12 cellular contexts compared by ENCODE assay signal in the genomic region with DNA sequence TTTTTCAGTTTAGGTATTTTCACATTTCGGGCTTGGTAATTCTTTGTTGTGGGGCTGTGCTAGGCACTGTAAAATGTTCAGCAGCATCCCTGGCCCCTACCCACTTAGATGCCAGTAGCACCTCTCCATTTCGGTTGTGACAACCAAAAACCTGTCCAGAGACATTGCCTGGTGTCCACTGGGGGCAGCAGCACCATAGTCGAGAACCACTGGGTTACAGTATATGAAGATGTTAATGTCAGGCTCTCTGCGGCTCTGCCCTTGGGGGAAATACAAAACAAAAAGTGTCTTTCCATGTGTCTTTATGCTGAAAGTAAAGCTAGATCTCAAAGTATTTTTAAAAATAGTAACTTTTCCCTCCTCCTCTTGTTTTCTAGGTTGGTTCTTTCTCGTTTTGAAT.
DNase-seq lines count a peak whose midpoint lies in the region; TF ChIP-seq lines count a peak whose summit lies in the region.
"Had no signal": no experiment of that assay in that cellular context is flagged by ENCODE, and none has a peak within 500 bp of the region (broad histone marks: within the 10 kb centered on the region; RNA-seq: fewer than 3 reads in every experiment).

No MANE protein-coding gene starts in this region.

- no peak for TF ChIP-seq POLR2A in thyroid gland (IDR thresholded peaks at IDR 0.05)

- no peak overlapping the region for H3K4ac ChIP-seq in trophoblast cell (ENCODE audit: low read depth, low read length)

- H3K27ac ChIP-seq in trophoblast cell (ENCODE audit: low read depth, low read length) (no peak overlapping the region), thyroid gland (no peak overlapping the region)
- H3K27ac ChIP-seq: BLaER1, skin epidermis had no signal

- no peak overlapping the region for H4K91ac ChIP-seq in trophoblast cell (ENCODE audit: low read depth, low read length)

- DNase-seq in NCI-H82 (lab: John Stamatoyannopoulos, UW) (peak; percentile 21), NCI-H82 treated with DMSO at 0.1 percent for 48 hours (lab: John Stamatoyannopoulos, UW; ENCODE audit: unreplicated experiment) (no peak), LNCaP clone FGC (ENCODE audit: low read depth) (no peak), cerebellar cortex (ENCODE audit: low spot score) (peak; percentile 5), trophoblast cell (peak; percentile 24 to 59), MV-4-11 (lab: John Stamatoyannopoulos, UW) (no peak), thyroid gland (no peak)
- no peak for DNase-seq in activated CD4-positive, alpha-beta T cell treated with anti-CD3 and anti-CD28 coated beads, Interleukin-2, amount 10 ng/mL, durations not matched to agents 7 days and 5 days
- DNase-seq: activated CD8-positive, alpha-beta memory T cell treated with anti-CD3 and anti-CD28 coated beads for 24 hours; NCI-H2107 had no signal

- no peaks in the 10 kb centered on the region for H3K36me3 ChIP-seq in trophoblast cell (ENCODE audit: control insufficient read depth in 1 of 2, insufficient read depth in 2 of 2, low read length in 2 of 2)
- H3K36me3 ChIP-seq in thyroid gland: peaks cover 47 to 50% of the 10 kb centered on the region in 2 donors

- H2BK12ac ChIP-seq in trophoblast cell (ENCODE audit: low read length): no peak overlapping the region

- H3K9me3 ChIP-seq in trophoblast cell (ENCODE audit: insufficient read depth, low read depth, low read length) (no peaks in the 10 kb centered on the region), thyroid gland (no peaks in the 10 kb centered on the region)
- H3K9me3 ChIP-seq: BLaER1 had no signal

- no peaks in the 10 kb centered on the region for H3K4me1 ChIP-seq in trophoblast cell (ENCODE audit: control insufficient read depth in 1 of 2, insufficient read depth in 2 of 2, low read length in 2 of 2)
- no peaks in the 10 kb centered on the region for H3K4me1 ChIP-seq in thyroid gland
- H3K4me1 ChIP-seq: BLaER1 had no signal

- no peaks in the 10 kb centered on the region for H3K4me1 Mint-ChIP-seq in activated CD4-positive, alpha-beta T cell treated with anti-CD3 and anti-CD28 coated beads, Interleukin-2, amount 10 ng/mL, durations not matched to agents 7 days and 5 days

- no peak overlapping the region for H3K23ac ChIP-seq in trophoblast cell (ENCODE audit: low read length)

- H2BK120ac ChIP-seq in trophoblast cell (ENCODE audit: insufficient read depth, low read length, poor library complexity): no peak overlapping the region

- WGBS in trophoblast cell (ENCODE audit: extremely low coverage, insufficient coverage, insufficient read length): no CpG with 5 or more reads among the region's 5 CpGs
- 78 to 86% methylated on average over 5 of the region's 5 CpGs for WGBS in thyroid gland, 2 donors

- H3K18ac ChIP-seq in trophoblast cell (ENCODE audit: low read length): no peak overlapping the region

- no peak overlapping the region for H2AK5ac ChIP-seq in trophoblast cell (ENCODE audit: low read length)

- H3K36me3 Mint-ChIP-seq in activated CD4-positive, alpha-beta T cell treated with anti-CD3 and anti-CD28 coated beads, Interleukin-2, amount 10 ng/mL, durations not matched to agents 7 days and 5 days (ENCODE audit: low read depth): peaks cover 22% of the 10 kb centered on the region

- POLR2A ChIA-PET in activated CD4-positive, alpha-beta T cell treated with anti-CD3 and anti-CD28 coated beads, Interleukin-2, amount 10 ng/mL, durations not matched to agents 7 days and 5 days (lab: Charles Lee): no interaction called here

- intact Hi-C loops in thyroid gland (cut with DNase I): no loop called here

- no peak overlapping the region for H2AFZ ChIP-seq in trophoblast cell (ENCODE audit: insufficient read depth, low read length, poor library complexity)

- no peaks in the 10 kb centered on the region for H3K79me2 ChIP-seq in trophoblast cell (ENCODE audit: control insufficient read depth, insufficient read depth, low read length, poor library complexity)

- no peak overlapping the region for H2BK5ac ChIP-seq in trophoblast cell (ENCODE audit: low read depth, low read length, poor library complexity)

- CTCF ChIA-PET in activated CD4-positive, alpha-beta T cell treated with anti-CD3 and anti-CD28 coated beads, Interleukin-2, amount 10 ng/mL, durations not matched to agents 7 days and 5 days (lab: Charles Lee): interaction anchor here (1.0 to 1.4 kb wide), 2 partner anchors 10 to 27 kb away, joined by 3 to 4 read pairs; no protein-coding TSS in a partner anchor

- no peak overlapping the region for H4K12ac ChIP-seq in trophoblast cell (ENCODE audit: low read depth, low read length)

- H3K27me3 ChIP-seq in trophoblast cell (ENCODE audit: insufficient read depth, low read length) (no peaks in the 10 kb centered on the region), thyroid gland (no peaks in the 10 kb centered on the region)
- H3K27me3 ChIP-seq: BLaER1 had no signal

- TF ChIP-seq CTCF in LNCaP clone FGC (IDR thresholded peaks at IDR 0.05; ENCODE audit: control insufficient read depth, extremely low read depth, insufficient read depth) (peak; percentile 56), thyroid gland (IDR thresholded peaks at IDR 0.05) (no peak)

- H3K27me3 Mint-ChIP-seq in activated CD4-positive, alpha-beta T cell treated with anti-CD3 and anti-CD28 coated beads, Interleukin-2, amount 10 ng/mL, durations not matched to agents 7 days and 5 days: no peaks in the 10 kb centered on the region

- H3K4me2 ChIP-seq in trophoblast cell (ENCODE audit: low read length): no peak overlapping the region
- H3K4me2 ChIP-seq: BLaER1 had no signal

- H3K14ac ChIP-seq in trophoblast cell (ENCODE audit: low read length): no peak overlapping the region

- no peak overlapping the region for H3K27ac Mint-ChIP-seq in activated CD4-positive, alpha-beta T cell treated with anti-CD3 and anti-CD28 coated beads, Interleukin-2, amount 10 ng/mL, durations not matched to agents 7 days and 5 days

- H3K9me3 Mint-ChIP-seq in activated CD4-positive, alpha-beta T cell treated with anti-CD3 and anti-CD28 coated beads, Interleukin-2, amount 10 ng/mL, durations not matched to agents 7 days and 5 days: no peaks in the 10 kb centered on the region

- no peaks in the 10 kb centered on the region for H3K79me1 ChIP-seq in trophoblast cell (ENCODE audit: low read length)

- H3K4me3 ChIP-seq in LNCaP clone FGC (ENCODE audit: low read depth, low read length): no peak overlapping the region
- no peak overlapping the region for H3K4me3 ChIP-seq in trophoblast cell (ENCODE audit: low read depth, low read length)
- H3K4me3 ChIP-seq in thyroid gland (replicated peaks in 1 of 3): no peak overlapping the region
- H3K4me3 ChIP-seq: BLaER1, skin epidermis had no signal

- no peak overlapping the region for H3K4me3 Mint-ChIP-seq in activated CD4-positive, alpha-beta T cell treated with anti-CD3 and anti-CD28 coated beads, Interleukin-2, amount 10 ng/mL, durations not matched to agents 7 days and 5 days

- no peak overlapping the region for H4K8ac ChIP-seq in trophoblast cell (ENCODE audit: low read depth, low read length)

- H3K9ac ChIP-seq in trophoblast cell (ENCODE audit: low read length): no peak overlapping the region
- H3K9ac ChIP-seq: BLaER1 had no signal

Comparison
In these comparisons a context has a peak if more than half of its experiments do, and no peak if none do; other contexts are left out.
1. DNase-seq: peak in NCI-H82 (single experiment), cerebellar cortex (single experiment) and trophoblast cell (2 of 2); none in NCI-H82 treated with DMSO at 0.1 percent for 48 hours (single experiment), LNCaP clone FGC (single experiment), MV-4-11 (single experiment), activated CD4-positive, alpha-beta T cell treated with anti-CD3 and anti-CD28 coated beads, Interleukin-2, amount 10 ng/mL, durations not matched to agents 7 days and 5 days (single experiment) and thyroid gland (0 of 2).